ENCODE assay signal across 8 cellular contexts in genomic region chr19:4524808-4525562, GRCh38. TPM values are rescaled to one million over a fixed set of nuclear protein-coding genes. Genes with fewer than 3 reads are reported as not detected.
DNase-seq lines count a peak whose midpoint lies in the region; ATAC-seq and TF ChIP-seq lines count a peak whose summit lies in the region.

No MANE protein-coding gene starts in this region.

- H3K27me3 Mint-ChIP-seq in osteocyte (ENCODE audit: unreplicated experiment), result no peaks in the 10 kb centered on the region

- H3K9me3 Mint-ChIP-seq in osteocyte (ENCODE audit: unreplicated experiment), result no peaks in the 10 kb centered on the region

- H3K9me3 ChIP-seq in upper lobe of right lung, result no peaks in the 10 kb centered on the region

- intact Hi-C loops in upper lobe of right lung (cut with DNase I), result no loop called here

- H3K27me3 ChIP-seq in upper lobe of right lung, result no peaks in the 10 kb centered on the region

- DNase-seq in NCI-H2081 (lab: John Stamatoyannopoulos, UW), result peak; percentile 35 to 50
- no peak for DNase-seq in NCI-H2081 treated with DMSO at 0.1 percent for 48 hours (lab: John Stamatoyannopoulos, UW)
- peak; percentile 48 for DNase-seq in NCI-H2171 treated with DMSO at 0.1 percent for 48 hours (lab: John Stamatoyannopoulos, UW)
- peak in 2 of 3 experiments; percentile 30 to 35 for DNase-seq in activated CD8-positive, alpha-beta memory T cell treated with anti-CD3 and anti-CD28 coated beads for 48 hours (ENCODE audit: low read depth in 2 of 3, low spot score in 2 of 3)
- DNase-seq in erythroblast (lab: John Stamatoyannopoulos, UW), result peak; percentile 60 to 84
- no peak for DNase-seq in osteocyte (ENCODE audit: extremely low spot score, unreplicated experiment)
- DNase-seq in upper lobe of right lung, result peak; percentile 82

- TF ChIP-seq CTCF in osteocyte (IDR thresholded peaks at IDR 0.05) (peak; percentile 75), upper lobe of right lung (IDR thresholded peaks at IDR 0.05) (peak; percentile 74)

- ATAC-seq in upper lobe of right lung (peak; percentile 80), GM19324 (IDR thresholded peaks at IDR 0.05; ENCODE audit: low FRiP score, unreplicated experiment) (no peak)

- TF ChIP-seq POLR2A in erythroblast (IDR thresholded peaks at IDR 0.05; ENCODE audit: low read length), result no peak

- H3K4me1 ChIP-seq in upper lobe of right lung, result no peaks in the 10 kb centered on the region

- H3K4me3 ChIP-seq in upper lobe of right lung, result no peak overlapping the region

- no peak overlapping the region for H3K4me3 Mint-ChIP-seq in osteocyte (ENCODE audit: unreplicated experiment)

- H3K4me1 Mint-ChIP-seq in osteocyte (ENCODE audit: unreplicated experiment), result peaks cover 5% of the 10 kb centered on the region

- H3K36me3 Mint-ChIP-seq in osteocyte (ENCODE audit: unreplicated experiment), result no peaks in the 10 kb centered on the region

- no peak overlapping the region for H3K27ac Mint-ChIP-seq in osteocyte (ENCODE audit: unreplicated experiment)

- H3K36me3 ChIP-seq in upper lobe of right lung, result no peaks in the 10 kb centered on the region

- H3K27ac ChIP-seq in upper lobe of right lung, result no peak overlapping the region

RNA-seq across cellular contexts. Expression of gene PLIN4, which starts 6.7 kb away (rescaled TPM):
- total RNA-seq in osteocyte, result not detected in 2 replicates
- 4.1 TPM for total RNA-seq in upper lobe of right lung

RNA-seq across cellular contexts. Expression of gene PLIN5, which starts 10.0 kb away (rescaled TPM):
- total RNA-seq in osteocyte (not detected in 2 replicates), upper lobe of right lung (17.2 TPM)

RNA-seq across cellular contexts. Expression of gene LRG1, which starts 14.9 kb away (rescaled TPM):
- total RNA-seq in osteocyte, result not detected in 2 replicates
- 15.9 TPM for total RNA-seq in upper lobe of right lung

RNA-seq across cellular contexts. Expression of gene SEMA6B, which starts 34.5 kb away (rescaled TPM):
- total RNA-seq in osteocyte (5.8 and 6.2 TPM in 2 replicates), upper lobe of right lung (20.3 TPM)

RNA-seq across cellular contexts. Expression of gene HDGFL2, which starts 52.9 kb away (rescaled TPM):
- total RNA-seq in osteocyte (59.8 and 68.8 TPM in 2 replicates), upper lobe of right lung (30.6 TPM)

Comparison
In these comparisons a context has a peak if more than half of its experiments do, and no peak if none do; other contexts are left out.
1. DNase-seq: peak in NCI-H2081 (2 of 2), NCI-H2171 treated with DMSO at 0.1 percent for 48 hours (single experiment), activated CD8-positive, alpha-beta memory T cell treated with anti-CD3 and anti-CD28 coated beads for 48 hours (2 of 3), erythroblast (2 of 2) and upper lobe of right lung (single experiment); none in NCI-H2081 treated with DMSO at 0.1 percent for 48 hours (single experiment) and osteocyte (single experiment).
2. RNA of gene PLIN5, which starts 10.0 kb away (total RNA-seq): 17.2 TPM in upper lobe of right lung (single experiment); not detected in osteocyte; every median in the first group is over 10 times any median in the second.
3. RNA of gene LRG1, which starts 14.9 kb away (total RNA-seq): 15.9 TPM in upper lobe of right lung (single experiment); not detected in osteocyte; every median in the first group is over 10 times any median in the second.